33 cellular contexts compared by ENCODE assay signal in the genomic region with DNA sequence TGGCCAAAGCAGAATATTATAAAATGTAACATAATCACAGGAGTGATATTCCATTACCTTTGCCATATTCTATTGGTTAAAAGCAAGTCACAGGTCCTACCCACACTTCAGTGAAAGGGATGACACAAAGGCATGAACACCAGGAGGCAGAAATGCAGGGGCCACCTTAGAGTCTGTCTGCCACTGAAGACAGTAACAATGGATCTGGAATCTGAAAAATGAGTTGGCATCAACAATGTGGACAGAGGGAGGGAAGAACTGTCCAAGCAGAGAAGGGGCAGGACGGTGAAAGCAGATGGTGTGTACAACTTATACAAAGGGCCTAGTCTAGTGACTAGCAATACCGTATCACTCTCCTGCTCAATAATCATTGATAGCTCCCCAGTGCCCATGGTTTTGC. TPM values are rescaled to one million over a fixed set of nuclear protein-coding genes. Genes with fewer than 3 reads are reported as not detected.
DNase-seq lines count a peak whose midpoint lies in the region; ATAC-seq, FAIRE-seq and TF ChIP-seq lines count a peak whose summit lies in the region.
"Had no signal": no experiment of that assay in that cellular context is flagged by ENCODE, and none has a peak within 500 bp of the region (broad histone marks: within the 10 kb centered on the region; RNA-seq: fewer than 3 reads in every experiment).

No MANE protein-coding gene starts in this region.

- H3K9ac ChIP-seq in HepG2 (ENCODE audit: insufficient read depth, low read depth, low read length): no peak overlapping the region
- H3K9ac ChIP-seq: GM23248 had no signal

- FAIRE-seq in HepG2 (lab: Jason Lieb, UNC): peak; percentile 15
- FAIRE-seq: GM18507, GM19239, RCC 7860 had no signal

- peaks cover 3% of the 10 kb centered on the region; the same call in 1 of the 2 replicates for H3K27me3 Mint-ChIP-seq in HFFc6 (ENCODE audit: insufficient read depth)
- H3K27me3 Mint-ChIP-seq: activated naive CD8-positive, alpha-beta T cell treated with anti-CD3 and anti-CD28 coated beads for 36 hours had no signal

- no peak overlapping the region for H3K4me2 ChIP-seq in HepG2 (ENCODE audit: low read depth, low read length)

- H3K9me3 ChIP-seq in SJSA1 (replicated peaks) (no peaks in the 10 kb centered on the region), HepG2 (ENCODE audit: low read length) (no peaks in the 10 kb centered on the region), sigmoid colon (no peaks in the 10 kb centered on the region), tibial artery (no peaks in the 10 kb centered on the region), spleen (no peaks in the 10 kb centered on the region)
- H3K9me3 ChIP-seq: BE2C, uterus had no signal

- DNase-seq in HFFc6: no peak
- DNase-seq in SJSA1 (ENCODE audit: low read depth in 1 of 2, low spot score in 2 of 2): peak in 1 of 2 experiments; percentile 61
- no peak for DNase-seq in HepG2 (ENCODE audit: low spot score)
- DNase-seq in sigmoid colon: peak; percentile 49
- DNase-seq in GOT3 (lab: John Stamatoyannopoulos, UW): no peak
- no peak for DNase-seq in tibial artery
- no peak for DNase-seq in spleen
- DNase-seq: activated CD4-positive, alpha-beta T cell treated with anti-CD3 and anti-CD28 coated beads, Interleukin-2, amount 50 U/mL, for 1 hour; activated gamma-delta T cell; activated naive CD8-positive, alpha-beta T cell treated with anti-CD3 and anti-CD28 coated beads for 36 hours; activated T-cell treated with anti-CD3 and anti-CD28 coated beads, Interleukin-2, amount 50 U/mL, for 4 hours; anterior cingulate cortex; BE2C; CD8-positive, alpha-beta memory T cell; cortex of kidney; DMS153; effector memory CD4-positive, alpha-beta T cell; erythroblast; foreskin keratinocyte; GM23248; left colon; NCI-H1048; NCI-H2107; NCI-H748 treated with DMSO at 0.1 percent for 48 hours; stimulated activated naive B cell treated with anti-CD40 and anti-IgM and Interleukin-4, amounts not matched to agents 10 μg/mL and 1 μg/mL and 100 μg/mL, for 72 hours; T-cell; uterus had no signal

- no peaks in the 10 kb centered on the region for H3K9me3 Mint-ChIP-seq in HFFc6
- H3K9me3 Mint-ChIP-seq: activated naive CD8-positive, alpha-beta T cell treated with anti-CD3 and anti-CD28 coated beads for 36 hours; activated T-cell treated with anti-CD3 and anti-CD28 coated beads, Interleukin-2, amount 50 U/mL, for 4 hours; CD8-positive, alpha-beta memory T cell; neural crest cell; stimulated activated naive B cell treated with anti-CD40 and anti-IgM and Interleukin-4, amounts not matched to agents 10 μg/mL and 1 μg/mL and 100 μg/mL, for 72 hours; T-cell; WTC11 had no signal

- no peak for TF ChIP-seq EP300 in HepG2 (IDR thresholded peaks at IDR 0.05; ENCODE audit: low read depth in 2 of 2, low read length in 2 of 2)
- TF ChIP-seq EP300 in HepG2 (CRISPR knock-in tag; IDR thresholded peaks at IDR 0.05; ENCODE audit: borderline replicate concordance): no peak
- TF ChIP-seq EP300 in sigmoid colon (IDR thresholded peaks at IDR 0.05): no peak

- TF ChIP-seq CTCF in HFFc6 (IDR thresholded peaks at IDR 0.05) (no peak), HepG2 (CRISPR knock-in tag; IDR thresholded peaks at IDR 0.05) (no peak), sigmoid colon (IDR thresholded peaks at IDR 0.05) (no peak), tibial artery (IDR thresholded peaks at IDR 0.05) (no peak), spleen (IDR thresholded peaks at IDR 0.05 in 8 of 11, conservative IDR thresholded peaks at IDR 0.05 in 3 of 11) (no peak)

- no peak overlapping the region for H3K4me3 Mint-ChIP-seq in HFFc6
- H3K4me3 Mint-ChIP-seq: activated naive CD8-positive, alpha-beta T cell treated with anti-CD3 and anti-CD28 coated beads for 36 hours; activated T-cell treated with anti-CD3 and anti-CD28 coated beads, Interleukin-2, amount 50 U/mL, for 4 hours; neural crest cell; stimulated activated naive B cell treated with anti-CD40 and anti-IgM and Interleukin-4, amounts not matched to agents 10 μg/mL and 1 μg/mL and 100 μg/mL, for 72 hours; T-cell; WTC11 had no signal

- H3K27ac Mint-ChIP-seq in HFFc6: peak overlapping the region; percentile 67; the same call in 1 of the 2 replicates
- H3K27ac Mint-ChIP-seq: activated naive CD8-positive, alpha-beta T cell treated with anti-CD3 and anti-CD28 coated beads for 36 hours; CD8-positive, alpha-beta memory T cell; stimulated activated naive B cell treated with anti-CD40 and anti-IgM and Interleukin-4, amounts not matched to agents 10 μg/mL and 1 μg/mL and 100 μg/mL, for 72 hours; T-cell; WTC11 had no signal

- WGBS in HepG2 (ENCODE audit: low lambda C conversion rate): 57% methylated on average over 2 of the region's 2 CpGs
- 90 to 95% methylated on average over 2 of the region's 2 CpGs for WGBS in sigmoid colon, 2 donors
- WGBS in spleen, 5 donors: 90 to 98% (median 94%) methylated on average over 2 of the region's 2 CpGs

- BruUV-seq in HepG2 (replicated peaks; lab: Mats Ljungman, UMichigan): no TSS peak

- in situ Hi-C loops in HepG2 (cut with HindIII; ENCODE audit: extremely low pct_ligation_motif_present, low pct_unique_long_range_greater_than_20kb): loop anchor here (10.0 kb wide), 2 partner anchors 89 to 199 kb away; a partner anchor contains a TSS

- H3K36me3 ChIP-seq in SJSA1 (no peaks in the 10 kb centered on the region), HepG2 (replicated peaks in 1 of 2; ENCODE audit: control insufficient read depth in 1 of 2, insufficient read depth in 2 of 2, low read length in 2 of 2) (no peaks in the 10 kb centered on the region), sigmoid colon (no peaks in the 10 kb centered on the region), tibial artery (no peaks in the 10 kb centered on the region), spleen (no peaks in the 10 kb centered on the region)
- H3K36me3 ChIP-seq: BE2C, cardiac muscle cell, uterus had no signal

- no peak for ATAC-seq in HepG2
- ATAC-seq: activated T-cell treated with anti-CD3 and anti-CD28 coated beads, Interleukin-2, amount 50 U/mL, for 4 hours; foreskin keratinocyte; left colon; stimulated activated naive B cell treated with anti-CD40 and anti-IgM and Interleukin-4, amounts not matched to agents 10 μg/mL and 1 μg/mL and 100 μg/mL, for 72 hours; T-cell; WTC11 had no signal

- intact Hi-C loops in HepG2 (cut with micrococcal nuclease; ENCODE audit: unreplicated experiment): no loop called here
- intact Hi-C loops in sigmoid colon (cut with DNase I): no loop called here
- intact Hi-C loops in tibial artery (cut with DNase I; ENCODE audit: low total_unique reads): no loop called here
- intact Hi-C loops in spleen (cut with DNase I; ENCODE audit: low total_unique reads): loop anchor here (10.0 kb wide), 1 partner anchor 99 kb away; no protein-coding TSS in a partner anchor

- H4K20me1 ChIP-seq in HepG2 (ENCODE audit: insufficient read depth, low read length): no peaks in the 10 kb centered on the region

- peak overlapping the region; percentile 16; the same call in 1 of the 2 replicates for H3K27ac ChIP-seq in SJSA1
- H3K27ac ChIP-seq in HepG2 (ENCODE audit: extremely low read length, insufficient read depth, low read length): no peak overlapping the region
- H3K27ac ChIP-seq in sigmoid colon: peak overlapping the region in 3 of 4 donors; percentile 9 to 57 (median 20)
- H3K27ac ChIP-seq in tibial artery: no peak overlapping the region
- H3K27ac ChIP-seq in spleen: no peak overlapping the region
- H3K27ac ChIP-seq: cardiac muscle cell, foreskin keratinocyte, GM23248 had no signal

- H3K79me2 ChIP-seq in HepG2 (ENCODE audit: insufficient read depth, low read length): no peaks in the 10 kb centered on the region

- H3K27me3 ChIP-seq in SJSA1 (replicated peaks): no peaks in the 10 kb centered on the region
- H3K27me3 ChIP-seq in HepG2 (ENCODE audit: control insufficient read depth in 1 of 2, insufficient read depth in 2 of 2, low read length in 2 of 2): peaks cover 7 to 43% of the 10 kb centered on the region in 2 experiments
- no peaks in the 10 kb centered on the region for H3K27me3 ChIP-seq in sigmoid colon
- no peaks in the 10 kb centered on the region for H3K27me3 ChIP-seq in tibial artery
- H3K27me3 ChIP-seq in spleen (replicated peaks in 1 of 7): peaks cover 0 to under 1% (median 0%) of the 10 kb centered on the region in 7 donors
- H3K27me3 ChIP-seq: BE2C, cardiac muscle cell, foreskin keratinocyte, uterus had no signal

- no peak overlapping the region for H3K4me3 ChIP-seq in SJSA1
- no peak overlapping the region for H3K4me3 ChIP-seq in HepG2 (replicated peaks in 1 of 3; ENCODE audit: insufficient read depth in 1 of 3, low read depth in 2 of 3, low read length in 3 of 3)
- H3K4me3 ChIP-seq in sigmoid colon: no peak overlapping the region
- no peak overlapping the region for H3K4me3 ChIP-seq in tibial artery
- H3K4me3 ChIP-seq in spleen: no peak overlapping the region
- H3K4me3 ChIP-seq: cardiac muscle cell, GM23248, uterus had no signal

- H3K4me1 Mint-ChIP-seq in HFFc6 (ENCODE audit: low read depth): peaks cover 43% of the 10 kb centered on the region
- H3K4me1 Mint-ChIP-seq: neural crest cell, WTC11 had no signal

- TF ChIP-seq RAD21 in HepG2 (CRISPR knock-in tag; IDR thresholded peaks at IDR 0.05): no peak

- no peak overlapping the region for H2AFZ ChIP-seq in HepG2 (ENCODE audit: low read length)
- H2AFZ ChIP-seq: GM23248 had no signal

- CTCF ChIA-PET in HepG2 (lab: Yijun Ruan, JAX; ENCODE audit: low intra/inter-chr PET ratio, low total read pairs): no interaction called here

- peaks cover 29% of the 10 kb centered on the region for H3K4me1 ChIP-seq in SJSA1 (replicated peaks)
- H3K4me1 ChIP-seq in HepG2 (ENCODE audit: insufficient read depth, low read length): peaks cover 14% of the 10 kb centered on the region
- H3K4me1 ChIP-seq in sigmoid colon: peaks cover 0 to 15% (median 12%) of the 10 kb centered on the region in 4 donors
- peaks cover 0 to 16% (median 10%) of the 10 kb centered on the region in 4 donors for H3K4me1 ChIP-seq in tibial artery
- peaks cover 5 to 15% (median 13%) of the 10 kb centered on the region in 6 donors for H3K4me1 ChIP-seq in spleen
- H3K4me1 ChIP-seq: BE2C, uterus had no signal

- POLR2A ChIA-PET in HepG2 (lab: Yijun Ruan, JAX): no interaction called here

- H3K36me3 Mint-ChIP-seq in HFFc6 (ENCODE audit: low read depth): no peaks in the 10 kb centered on the region
- H3K36me3 Mint-ChIP-seq: activated naive CD8-positive, alpha-beta T cell treated with anti-CD3 and anti-CD28 coated beads for 36 hours; CD8-positive, alpha-beta memory T cell; stimulated activated naive B cell treated with anti-CD40 and anti-IgM and Interleukin-4, amounts not matched to agents 10 μg/mL and 1 μg/mL and 100 μg/mL, for 72 hours; T-cell; WTC11 had no signal

- no peak for TF ChIP-seq POLR2A in HepG2 (IDR thresholded peaks at IDR 0.05; ENCODE audit: insufficient read depth in 1 of 2, low read depth in 2 of 2, low read length in 2 of 2)
- TF ChIP-seq POLR2A in sigmoid colon (IDR thresholded peaks at IDR 0.05): no peak
- no peak for TF ChIP-seq POLR2A in spleen (IDR thresholded peaks at IDR 0.05)

RNA-seq across cellular contexts. Expression of a gene that starts 6.6 kb away (rescaled TPM):
- 10 to 100 TPM; 11.9 to 14.2 (median 13.2) TPM for total RNA-seq in HFFc6 (2021; fragmentation: NEBNext Ultra II Directional; extraction: Animal tissue kit (Norgen Biotek cat#: 25700))
- not detected in 2 replicates for total RNA-seq in SJSA1 (2014; rRNA removed; shearing (Covaris generic))
- 3.5 and 14.2 TPM in 2 replicates for total RNA-seq in HepG2 (2016; rRNA removed; fragmentation: Illumina TruSeq; extraction: Trizol)
- 1.1 and 1.2 TPM in 2 replicates for total RNA-seq in HepG2 (2016; cell fraction: cytosol; rRNA removed; fragmentation: Illumina TruSeq; extraction: Trizol; ENCODE audit: low read depth)
- total RNA-seq in HepG2 (2016; cell fraction: insoluble cytoplasmic fraction; rRNA removed; fragmentation: Illumina TruSeq; extraction: Trizol): 2.8 and 12.1 TPM in 2 replicates
- total RNA-seq in HepG2 (2016; cell fraction: membrane; rRNA removed; fragmentation: Illumina TruSeq; extraction: Trizol): 1.00 and 1.4 TPM in 2 replicates
- total RNA-seq in HepG2 (2016; cell fraction: nucleus; rRNA removed; fragmentation: Illumina TruSeq; extraction: Trizol): 17.9 and 18.2 TPM in 2 replicates
- polyA plus RNA-seq in HepG2 (2011; rRNA removed): 28.6 and 43.6 TPM in 2 replicates
- polyA plus RNA-seq in HepG2 (2011; cell fraction: cytosol; rRNA removed): 3.2 and 4.6 TPM in 2 replicates
- polyA plus RNA-seq in HepG2 (2011; cell fraction: nucleus; rRNA removed): 337 and 399 TPM in 2 replicates
- polyA plus RNA-seq in HepG2 (2012): 15.0 and 15.8 TPM in 2 replicates
- polyA plus RNA-seq in HepG2 (2016; cell fraction: cytosol; fragmentation: Illumina TruSeq; extraction: Trizol; ENCODE audit: low read depth): 0.34 and 0.35 TPM in 2 replicates
- polyA plus RNA-seq in HepG2 (2016; cell fraction: insoluble cytoplasmic fraction; fragmentation: Illumina TruSeq; extraction: Trizol; ENCODE audit: low read depth): 1.9 and 3.7 TPM in 2 replicates
- 0.42 and 0.58 TPM in 2 replicates for polyA plus RNA-seq in HepG2 (2016; cell fraction: membrane; fragmentation: Illumina TruSeq; extraction: Trizol; ENCODE audit: low read depth)
- 71.3 and 85.0 TPM in 2 replicates for polyA plus RNA-seq in HepG2 (2016; cell fraction: nucleus; fragmentation: Illumina TruSeq; extraction: Trizol; ENCODE audit: insufficient read depth, low read depth)
- 5.4 and 16.3 TPM in 2 replicates for polyA minus RNA-seq in HepG2 (2011; rRNA and poly(A)+ RNA removed; ENCODE audit: low replicate concordance)
- polyA minus RNA-seq in HepG2 (2011; cell fraction: cytosol; rRNA and poly(A)+ RNA removed): 4.1 and 4.4 TPM in 2 replicates
- polyA minus RNA-seq in HepG2 (2011; cell fraction: nucleus; rRNA and poly(A)+ RNA removed): 35.8 and 39.4 TPM in 2 replicates
- 10 to 100 TPM in 3 of 4 donors, 1 to 10 TPM in 1; 6.8 to 32.1 (median 15.8) TPM for total RNA-seq in sigmoid colon
- 10 to 100 TPM in 1 of 3 donors, 1 to 10 TPM in 2; 6.7 to 50.9 (median 7.2) TPM for polyA plus RNA-seq in sigmoid colon
- total RNA-seq in spleen: 1 to 10 TPM; 2.5 to 9.6 (median 4.4) TPM
- 1 to 10 TPM; 2.7 to 8.9 (median 4.1) TPM for polyA plus RNA-seq in spleen
- polyA plus RNA-seq: CD8-positive, alpha-beta memory T cell had no signal

RNA-seq across cellular contexts. Expression of a gene that starts 16.5 kb away (rescaled TPM):
- total RNA-seq in HFFc6 (2021; fragmentation: NEBNext Ultra II Directional; extraction: Animal tissue kit (Norgen Biotek cat#: 25700)): 10 to 100 TPM; 64.1 to 80.1 (median 72.0) TPM
- total RNA-seq in SJSA1 (2014; rRNA removed; shearing (Covaris generic)): 9.6 and 19.3 TPM in 2 replicates
- total RNA-seq in HepG2 (2016; rRNA removed; fragmentation: Illumina TruSeq; extraction: Trizol) (11.7 and 13.0 TPM in 2 replicates), sigmoid colon (10 to 100 TPM; 39.2 to 69.0 (median 51.1) TPM), spleen (10 to 100 TPM in 6 of 7 donors, 1 to 10 TPM in 1; 7.5 to 26.7 (median 19.5) TPM)
- total RNA-seq in HepG2 (2016; cell fraction: cytosol; rRNA removed; fragmentation: Illumina TruSeq; extraction: Trizol; ENCODE audit: low read depth): 7.8 and 8.9 TPM in 2 replicates
- 11.9 and 13.9 TPM in 2 replicates for total RNA-seq in HepG2 (2016; cell fraction: insoluble cytoplasmic fraction; rRNA removed; fragmentation: Illumina TruSeq; extraction: Trizol)
- total RNA-seq in HepG2 (2016; cell fraction: membrane; rRNA removed; fragmentation: Illumina TruSeq; extraction: Trizol): 9.7 and 11.7 TPM in 2 replicates
- total RNA-seq in HepG2 (2016; cell fraction: nucleus; rRNA removed; fragmentation: Illumina TruSeq; extraction: Trizol): 13.8 and 17.1 TPM in 2 replicates
- polyA plus RNA-seq in HepG2 (2011; rRNA removed) (8.1 and 8.4 TPM in 2 replicates), sigmoid colon (10 to 100 TPM in 1 of 3 donors, 1 to 10 TPM in 2; 3.6 to 13.8 (median 4.4) TPM), spleen (1 to 10 TPM; 1.6 to 3.2 (median 2.6) TPM)
- polyA plus RNA-seq in HepG2 (2011; cell fraction: cytosol; rRNA removed): 3.7 and 3.9 TPM in 2 replicates
- polyA plus RNA-seq in HepG2 (2011; cell fraction: nucleus; rRNA removed): 9.0 and 9.8 TPM in 2 replicates
- polyA plus RNA-seq in HepG2 (2012): 8.2 and 8.7 TPM in 2 replicates
- polyA plus RNA-seq in HepG2 (2016; cell fraction: cytosol; fragmentation: Illumina TruSeq; extraction: Trizol; ENCODE audit: low read depth): 8.5 and 10.7 TPM in 2 replicates
- polyA plus RNA-seq in HepG2 (2016; cell fraction: insoluble cytoplasmic fraction; fragmentation: Illumina TruSeq; extraction: Trizol; ENCODE audit: low read depth): 11.8 and 13.5 TPM in 2 replicates
- 8.4 and 11.6 TPM in 2 replicates for polyA plus RNA-seq in HepG2 (2016; cell fraction: membrane; fragmentation: Illumina TruSeq; extraction: Trizol; ENCODE audit: low read depth)
- polyA plus RNA-seq in HepG2 (2016; cell fraction: nucleus; fragmentation: Illumina TruSeq; extraction: Trizol; ENCODE audit: insufficient read depth, low read depth): 15.2 and 17.6 TPM in 2 replicates
- 14.5 and 16.9 TPM in 2 replicates for polyA minus RNA-seq in HepG2 (2011; rRNA and poly(A)+ RNA removed; ENCODE audit: low replicate concordance)
- 4.8 and 7.9 TPM in 2 replicates for polyA minus RNA-seq in HepG2 (2011; cell fraction: cytosol; rRNA and poly(A)+ RNA removed)
- polyA minus RNA-seq in HepG2 (2011; cell fraction: nucleus; rRNA and poly(A)+ RNA removed): 8.8 and 10.6 TPM in 2 replicates

RNA-seq across cellular contexts. Expression of a gene that starts 32.6 kb away (rescaled TPM):
- not detected for total RNA-seq in HFFc6 (2021; fragmentation: NEBNext Ultra II Directional; extraction: Animal tissue kit (Norgen Biotek cat#: 25700))
- not detected in 2 replicates for total RNA-seq in SJSA1 (2014; rRNA removed; shearing (Covaris generic))
- total RNA-seq in HepG2 (2016; rRNA removed; fragmentation: Illumina TruSeq; extraction: Trizol) (0.14 and 0.29 TPM in 2 replicates), sigmoid colon (1 to 10 TPM in 3 of 4 donors, under 1 TPM in 1; 0.66 to 4.3 (median 3.2) TPM), spleen (not detected)
- total RNA-seq in HepG2 (2016; cell fraction: cytosol; rRNA removed; fragmentation: Illumina TruSeq; extraction: Trizol; ENCODE audit: low read depth): 0.10 TPM in 1 of 2 replicates, not detected in the other
- total RNA-seq in HepG2 (2016; cell fraction: insoluble cytoplasmic fraction; rRNA removed; fragmentation: Illumina TruSeq; extraction: Trizol): 0.16 and 0.28 TPM in 2 replicates
- total RNA-seq in HepG2 (2016; cell fraction: membrane; rRNA removed; fragmentation: Illumina TruSeq; extraction: Trizol): 0.09 and 0.10 TPM in 2 replicates
- total RNA-seq in HepG2 (2016; cell fraction: nucleus; rRNA removed; fragmentation: Illumina TruSeq; extraction: Trizol): 0.16 TPM in 2 replicates
- polyA plus RNA-seq in HepG2 (2011; rRNA removed) (0.25 and 0.27 TPM in 2 replicates), sigmoid colon (1 to 10 TPM in 1 of 3 donors, not detected in 2; 1.0 TPM), spleen (under 1 TPM; 0.03 to 0.32 (median 0.07) TPM)
- 0.23 and 0.36 TPM in 2 replicates for polyA plus RNA-seq in HepG2 (2011; cell fraction: cytosol; rRNA removed)
- polyA plus RNA-seq in HepG2 (2011; cell fraction: nucleus; rRNA removed): 0.29 and 0.35 TPM in 2 replicates
- polyA plus RNA-seq in HepG2 (2012): 0.50 and 0.56 TPM in 2 replicates
- polyA plus RNA-seq in HepG2 (2016; cell fraction: cytosol; fragmentation: Illumina TruSeq; extraction: Trizol; ENCODE audit: low read depth): not detected in 2 replicates
- polyA plus RNA-seq in HepG2 (2016; cell fraction: insoluble cytoplasmic fraction; fragmentation: Illumina TruSeq; extraction: Trizol; ENCODE audit: low read depth): 0.10 and 0.19 TPM in 2 replicates
- polyA plus RNA-seq in HepG2 (2016; cell fraction: membrane; fragmentation: Illumina TruSeq; extraction: Trizol; ENCODE audit: low read depth): 0.05 and 0.09 TPM in 2 replicates
- 0.38 and 0.41 TPM in 2 replicates for polyA plus RNA-seq in HepG2 (2016; cell fraction: nucleus; fragmentation: Illumina TruSeq; extraction: Trizol; ENCODE audit: insufficient read depth, low read depth)
- 0.05 and 1.5 TPM in 2 replicates for polyA minus RNA-seq in HepG2 (2011; rRNA and poly(A)+ RNA removed; ENCODE audit: low replicate concordance)
- polyA minus RNA-seq in HepG2 (2011; cell fraction: cytosol; rRNA and poly(A)+ RNA removed): 0.18 and 0.20 TPM in 2 replicates
- 0.13 TPM in 1 of 2 replicates, not detected in the other for polyA minus RNA-seq in HepG2 (2011; cell fraction: nucleus; rRNA and poly(A)+ RNA removed)
- total RNA-seq: activated naive CD8-positive, alpha-beta T cell treated with anti-CD3 and anti-CD28 coated beads for 36 hours; activated T-cell treated with anti-CD3 and anti-CD28 coated beads, Interleukin-2, amount 50 U/mL, for 4 hours; CD8-positive, alpha-beta memory T cell; GM23248; T-cell had no signal
- polyA plus RNA-seq: CD8-positive, alpha-beta memory T cell; GM23248 had no signal

Comparison
In these comparisons a context has a peak if more than half of its experiments do, and no peak if none do; other contexts are left out.
1. H3K27ac ChIP-seq: peak in SJSA1 (single experiment) and sigmoid colon (3 of 4); none in HepG2 (single experiment), tibial artery (0 of 2) and spleen (0 of 8).